ENCODE assay signal across 19 cellular contexts in genomic region chr18:4854664-4855063, GRCh38.
"Had no signal": no experiment of that assay in that cellular context is flagged by ENCODE, and none has a peak within 500 bp of the region (broad histone marks: within the 10 kb centered on the region; RNA-seq: fewer than 3 reads in every experiment).

No MANE protein-coding gene starts in this region.

- H3K4me1 ChIP-seq: heart right ventricle, lower lobe of right lung, sigmoid colon, spleen, uterus had no signal

- DNase-seq: activated CD4-positive, alpha-beta T cell treated with anti-CD3 and anti-CD28 coated beads for 36 hours; activated CD8-positive, alpha-beta memory T cell treated with anti-CD3 and anti-CD28 coated beads, Interleukin-2, amount 50 U/mL, for 4 hours; activated CD8-positive, alpha-beta T cell treated with anti-CD3 and anti-CD28 coated beads, Interleukin-2, amount 10 ng/mL, durations not matched to agents 7 days and 5 days; activated gamma-delta T cell treated with Interleukin-2 at 50 U/mL for 16 hours; activated naive CD8-positive, alpha-beta T cell treated with anti-CD3 and anti-CD28 coated beads for 36 hours; activated T-cell treated with anti-CD3 and anti-CD28 coated beads, Interleukin-2, amount 50 U/mL, for 72 hours; amygdala; brain microvascular endothelial cell; heart right ventricle; left cardiac atrium; lower lobe of right lung; midbrain; ovary; sigmoid colon; spleen; stimulated activated naive CD8-positive, alpha-beta T cell treated with anti-CD3 and anti-CD28 coated beads, Interleukin-15, amount 100 ng/mL, for 72 hours; uterus; WERI-Rb-1 had no signal

- H3K27ac ChIP-seq: brain microvascular endothelial cell, heart right ventricle, lower lobe of right lung, ovary, sigmoid colon, spleen, uterus, WERI-Rb-1 had no signal

- H3K4me3 ChIP-seq: heart right ventricle, lower lobe of right lung, ovary, sigmoid colon, spleen, uterus had no signal

- H3K9me3 ChIP-seq: lower lobe of right lung, ovary, uterus had no signal

- H3K27me3 ChIP-seq: brain microvascular endothelial cell, heart right ventricle, ovary, sigmoid colon, spleen, uterus had no signal

- H3K36me3 ChIP-seq: brain microvascular endothelial cell, heart right ventricle, lower lobe of right lung, ovary, sigmoid colon, spleen, uterus, WERI-Rb-1 had no signal

- ATAC-seq: activated CD4-positive, alpha-beta T cell treated with anti-CD3 and anti-CD28 coated beads for 36 hours; activated CD8-positive, alpha-beta T cell treated with anti-CD3 and anti-CD28 coated beads, Interleukin-2, amount 10 ng/mL, durations not matched to agents 7 days and 5 days; activated T-cell treated with anti-CD3 and anti-CD28 coated beads, Interleukin-2, amount 50 U/mL, for 72 hours; heart right ventricle; left cardiac atrium; lower lobe of right lung; SK-N-SH treated with all-trans-retinoic acid at 6 μM for 48 hours; stimulated activated naive CD8-positive, alpha-beta T cell treated with anti-CD3 and anti-CD28 coated beads, Interleukin-15, amount 100 ng/mL, for 72 hours had no signal
